Comparison of ENCODE assay signal across 19 cellular contexts in genomic region chr1:223780926-223781325, GRCh38.
A peak's percentile ranks its signal among the peaks of the same experiment; 100 is the strongest.
DNase-seq lines count a peak whose midpoint lies in the region; ATAC-seq, FAIRE-seq and TF ChIP-seq lines count a peak whose summit lies in the region.
"Had no signal": no experiment of that assay in that cellular context is flagged by ENCODE, and none has a peak within 500 bp of the region (broad histone marks: within the 10 kb centered on the region; RNA-seq: fewer than 3 reads in every experiment).

No MANE protein-coding gene starts in this region.

- no peaks in the 10 kb centered on the region for H3K27me3 ChIP-seq in HepG2 (ENCODE audit: control insufficient read depth in 1 of 2, insufficient read depth in 2 of 2, low read length in 2 of 2)
- H3K27me3 ChIP-seq in right lobe of liver = no peaks in the 10 kb centered on the region
- H3K27me3 ChIP-seq in astrocyte (ENCODE audit: insufficient read depth, low read length) = no peaks in the 10 kb centered on the region
- H3K27me3 ChIP-seq in mesenchymal stem cell (ENCODE audit: control insufficient read depth in 1 of 2, insufficient read depth in 1 of 2, low read length in 2 of 2) = no peaks in the 10 kb centered on the region
- H3K27me3 ChIP-seq in gastroesophageal sphincter = no peaks in the 10 kb centered on the region
- H3K27me3 ChIP-seq: colonic mucosa, stomach had no signal

- no peak overlapping the region for H3K4me3 Mint-ChIP-seq in astrocyte (ENCODE audit: unreplicated experiment)
- H3K4me3 Mint-ChIP-seq in naive thymus-derived CD8-positive, alpha-beta T cell = no peak overlapping the region

- H2BK12ac ChIP-seq in mesenchymal stem cell (ENCODE audit: low read length in 2 of 2) = no peak overlapping the region

- 67% methylated on average over 6 of the region's 6 CpGs for WGBS in HepG2 (ENCODE audit: low lambda C conversion rate)
- WGBS in right lobe of liver (ENCODE audit: insufficient coverage, low coverage, low lambda C conversion rate, missing lambda C conversion rate) = 72% methylated on average over 4 of the region's 6 CpGs
- 96% methylated on average over 6 of the region's 6 CpGs for WGBS in mesenchymal stem cell
- 85 to 88% methylated on average over 4 to 6 of the region's 6 CpGs for WGBS in gastroesophageal sphincter (ENCODE audit: low coverage in 1 of 2), 2 donors

- DNase-seq in HepG2 (ENCODE audit: low spot score) (no peak), right lobe of liver (no peak), astrocyte (ENCODE audit: low read depth) (no peak), mesenchymal stem cell (no peak), superior temporal gyrus (ENCODE audit: extremely low spot score) (peak; percentile 62), NCI-H1048 (lab: John Stamatoyannopoulos, UW) (no peak)
- no peak for DNase-seq in naive thymus-derived CD8-positive, alpha-beta T cell
- DNase-seq: activated CD4-positive, alpha-beta T cell treated with anti-CD3 and anti-CD28 coated beads, Interleukin-2, amount 50 U/mL, for 48 hours; foreskin fibroblast; KG1; mesendoderm; NCI-H1092 treated with DMSO at 0.1 percent for 48 hours; NCI-H2107; NCI-H524; stomach had no signal

- no peak overlapping the region for H3K27ac Mint-ChIP-seq in astrocyte (ENCODE audit: unreplicated experiment)
- H3K27ac Mint-ChIP-seq in naive thymus-derived CD8-positive, alpha-beta T cell = peak overlapping the region in 5 of 10 donors; percentile 4 to 71 (median 21)
- H3K27ac Mint-ChIP-seq: activated T-helper 2 cell treated with anti-CD3 and anti-CD28 coated beads, Interferon-gamma antibody, Interleukin-2, Interleukin-4, amounts not matched to agents 10 μg/mL and 5 μg/mL and 100 μg/mL, durations not matched to agents 14 hours and 24 hours and 36 hours had no signal

- BruUV-seq in HepG2 (replicated peaks; lab: Mats Ljungman, UMichigan) = no TSS peak

- H3K9ac ChIP-seq in HepG2 (ENCODE audit: insufficient read depth, low read depth, low read length) (no peak overlapping the region), astrocyte (ENCODE audit: low read length) (no peak overlapping the region), mesenchymal stem cell (ENCODE audit: low read length) (peak overlapping the region; percentile 50)

- POLR2A ChIA-PET in HepG2 (lab: Yijun Ruan, JAX) = no interaction called here
- POLR2A ChIA-PET in naive thymus-derived CD8-positive, alpha-beta T cell (lab: Charles Lee) = no interaction called here

- in situ Hi-C loops in HepG2 (cut with HindIII; ENCODE audit: extremely low pct_ligation_motif_present, low pct_unique_long_range_greater_than_20kb) = no loop called here

- no peak for TF ChIP-seq RAD21 in HepG2 (CRISPR knock-in tag; IDR thresholded peaks at IDR 0.05)

- no peak overlapping the region for H2BK15ac ChIP-seq in mesenchymal stem cell (ENCODE audit: low read depth, poor library complexity, severe bottlenecking)

- no peak overlapping the region for H2BK120ac ChIP-seq in mesenchymal stem cell (ENCODE audit: low read depth, low read length)

- H3K27ac ChIP-seq in HepG2 (ENCODE audit: extremely low read length, insufficient read depth, low read length) (no peak overlapping the region), right lobe of liver (no peak overlapping the region), astrocyte (ENCODE audit: low read depth, low read length) (peak overlapping the region; percentile 46), mesenchymal stem cell (ENCODE audit: low read length, poor library complexity, severe bottlenecking) (no peak overlapping the region), gastroesophageal sphincter (no peak overlapping the region)
- H3K27ac ChIP-seq: colonic mucosa, stomach had no signal

- no peak overlapping the region for H3K4ac ChIP-seq in mesenchymal stem cell (ENCODE audit: low read depth in 1 of 2, low read length in 2 of 2)

- H3K18ac ChIP-seq in mesenchymal stem cell (ENCODE audit: low read depth in 1 of 2, low read length in 2 of 2) = no peak overlapping the region

- TF ChIP-seq EP300 in HepG2 (IDR thresholded peaks at IDR 0.05; ENCODE audit: low read depth in 2 of 2, low read length in 2 of 2) = no peak
- TF ChIP-seq EP300 in HepG2 (CRISPR knock-in tag; IDR thresholded peaks at IDR 0.05; ENCODE audit: borderline replicate concordance) = no peak
- TF ChIP-seq EP300 in gastroesophageal sphincter (IDR thresholded peaks at IDR 0.05) = no peak

- H4K20me1 ChIP-seq in HepG2 (ENCODE audit: insufficient read depth, low read length) (no peaks in the 10 kb centered on the region), astrocyte (ENCODE audit: insufficient read depth, low read length) (no peaks in the 10 kb centered on the region)

- intact Hi-C loops in HepG2 (cut with micrococcal nuclease; ENCODE audit: unreplicated experiment) (no loop called here), right lobe of liver (cut with DNase I) (no loop called here)

- H3K4me2 ChIP-seq in HepG2 (ENCODE audit: low read depth, low read length) (no peak overlapping the region), astrocyte (ENCODE audit: low read length) (no peak overlapping the region), mesenchymal stem cell (ENCODE audit: low read length, poor library complexity, severe bottlenecking) (no peak overlapping the region)

- no peak overlapping the region for H2AK5ac ChIP-seq in mesenchymal stem cell (ENCODE audit: low read length, severe bottlenecking)

- H3K36me3 ChIP-seq in HepG2 (replicated peaks in 1 of 2; ENCODE audit: control insufficient read depth in 1 of 2, insufficient read depth in 2 of 2, low read length in 2 of 2) = peaks cover 2 to 44% of the 10 kb centered on the region in 2 experiments
- H3K36me3 ChIP-seq in right lobe of liver = peaks cover 0 to 61% (median 22%) of the 10 kb centered on the region in 4 donors
- peaks cover 36% of the 10 kb centered on the region for H3K36me3 ChIP-seq in astrocyte (ENCODE audit: insufficient read depth, low read length)
- H3K36me3 ChIP-seq in mesenchymal stem cell (ENCODE audit: control insufficient read depth in 1 of 2, insufficient read depth in 2 of 2, low read depth in 1 of 2, low read length in 2 of 2) = peaks cover 21 to 68% of the 10 kb centered on the region in 2 experiments
- peaks cover 0 to 73% of the 10 kb centered on the region in 2 donors for H3K36me3 ChIP-seq in gastroesophageal sphincter

- no peak for TF ChIP-seq CTCF in HepG2 (CRISPR knock-in tag; IDR thresholded peaks at IDR 0.05)
- TF ChIP-seq CTCF in right lobe of liver (IDR thresholded peaks at IDR 0.05) = no peak
- no peak for TF ChIP-seq CTCF in astrocyte (IDR thresholded peaks at IDR 0.05; ENCODE audit: insufficient read depth, low read depth, low read length)
- no peak for TF ChIP-seq CTCF in gastroesophageal sphincter (IDR thresholded peaks at IDR 0.05)

- no peaks in the 10 kb centered on the region for H3K9me3 ChIP-seq in HepG2 (ENCODE audit: low read length)
- no peaks in the 10 kb centered on the region for H3K9me3 ChIP-seq in right lobe of liver
- H3K9me3 ChIP-seq in astrocyte (ENCODE audit: insufficient read depth, low read depth, low read length) = no peaks in the 10 kb centered on the region
- H3K9me3 ChIP-seq in mesenchymal stem cell (ENCODE audit: control insufficient read depth, low read length) = no peaks in the 10 kb centered on the region
- H3K9me3 ChIP-seq in gastroesophageal sphincter = no peaks in the 10 kb centered on the region
- H3K9me3 ChIP-seq: colonic mucosa, stomach had no signal

- H3K36me3 Mint-ChIP-seq in astrocyte (ENCODE audit: low read depth, unreplicated experiment) = peaks cover 5% of the 10 kb centered on the region
- H3K36me3 Mint-ChIP-seq in naive thymus-derived CD8-positive, alpha-beta T cell = peaks cover 5 to 74% (median 5%) of the 10 kb centered on the region in 3 donors

- H3K4me1 ChIP-seq in HepG2 (ENCODE audit: insufficient read depth, low read length) = peaks cover 8% of the 10 kb centered on the region
- no peaks in the 10 kb centered on the region for H3K4me1 ChIP-seq in right lobe of liver
- peaks cover 7% of the 10 kb centered on the region for H3K4me1 ChIP-seq in astrocyte (ENCODE audit: insufficient read depth, low read length)
- H3K4me1 ChIP-seq in mesenchymal stem cell (ENCODE audit: control insufficient read depth, insufficient read depth, low read depth, low read length) = peaks cover 6% of the 10 kb centered on the region
- peaks cover 0 to 21% (median 8%) of the 10 kb centered on the region in 3 donors for H3K4me1 ChIP-seq in gastroesophageal sphincter
- H3K4me1 ChIP-seq: colonic mucosa had no signal

- ATAC-seq in HepG2 (no peak), right lobe of liver (no peak), gastroesophageal sphincter (no peak)
- ATAC-seq in naive thymus-derived CD8-positive, alpha-beta T cell = no peak
- ATAC-seq: Right ventricle myocardium inferior had no signal

- H2BK5ac ChIP-seq in mesenchymal stem cell (ENCODE audit: low read depth, low read length, poor library complexity, severe bottlenecking) = no peak overlapping the region

- CTCF ChIA-PET in HepG2 (lab: Yijun Ruan, JAX; ENCODE audit: low intra/inter-chr PET ratio, low total read pairs) = no interaction called here

- H2AFZ ChIP-seq in HepG2 (ENCODE audit: low read length) (no peak overlapping the region), astrocyte (ENCODE audit: low read depth, low read length) (no peak overlapping the region), mesenchymal stem cell (ENCODE audit: low read depth, low read length) (no peak overlapping the region)

- H3K23ac ChIP-seq in mesenchymal stem cell (ENCODE audit: low read length in 2 of 2) = no peak overlapping the region

- peaks cover 8% of the 10 kb centered on the region for H3K79me1 ChIP-seq in mesenchymal stem cell (replicated peaks; ENCODE audit: low read length, poor library complexity, severe bottlenecking)

- H3K4me3 ChIP-seq in HepG2 (replicated peaks in 1 of 3; ENCODE audit: insufficient read depth in 1 of 3, low read depth in 2 of 3, low read length in 3 of 3) = no peak overlapping the region
- no peak overlapping the region for H3K4me3 ChIP-seq in right lobe of liver
- H3K4me3 ChIP-seq in astrocyte (ENCODE audit: insufficient read depth, low read depth, low read length) = no peak overlapping the region
- no peak overlapping the region for H3K4me3 ChIP-seq in mesenchymal stem cell (ENCODE audit: insufficient read depth in 1 of 2, low read depth in 1 of 2, low read length in 2 of 2)
- no peak overlapping the region for H3K4me3 ChIP-seq in gastroesophageal sphincter
- H3K4me3 ChIP-seq: colonic mucosa, stomach had no signal

- no peak for TF ChIP-seq POLR2A in HepG2 (IDR thresholded peaks at IDR 0.05; ENCODE audit: insufficient read depth in 1 of 2, low read depth in 2 of 2, low read length in 2 of 2)
- no peak for TF ChIP-seq POLR2A in right lobe of liver (IDR thresholded peaks at IDR 0.05)
- no peak for TF ChIP-seq POLR2A in gastroesophageal sphincter (IDR thresholded peaks at IDR 0.05)

- H3K9me3 Mint-ChIP-seq in astrocyte (ENCODE audit: unreplicated experiment) = no peaks in the 10 kb centered on the region
- H3K9me3 Mint-ChIP-seq in naive thymus-derived CD8-positive, alpha-beta T cell = no peaks in the 10 kb centered on the region
- H3K9me3 Mint-ChIP-seq: activated T-helper 2 cell treated with anti-CD3 and anti-CD28 coated beads, Interferon-gamma antibody, Interleukin-2, Interleukin-4, amounts not matched to agents 10 μg/mL and 5 μg/mL and 100 μg/mL, durations not matched to agents 14 hours and 24 hours and 36 hours had no signal

- peaks cover 20% of the 10 kb centered on the region for H3K4me1 Mint-ChIP-seq in astrocyte (ENCODE audit: low read depth, unreplicated experiment)
- peaks cover 5 to 9% (median 8%) of the 10 kb centered on the region in 4 donors for H3K4me1 Mint-ChIP-seq in naive thymus-derived CD8-positive, alpha-beta T cell

- no peaks in the 10 kb centered on the region for H3K79me2 ChIP-seq in HepG2 (ENCODE audit: insufficient read depth, low read length)
- H3K79me2 ChIP-seq in astrocyte (ENCODE audit: insufficient read depth, low read length) = no peaks in the 10 kb centered on the region

- H3K27me3 Mint-ChIP-seq in astrocyte (ENCODE audit: low read depth, unreplicated experiment) = no peaks in the 10 kb centered on the region
- H3K27me3 Mint-ChIP-seq in naive thymus-derived CD8-positive, alpha-beta T cell = no peaks in the 10 kb centered on the region

- FAIRE-seq in HepG2 (lab: Jason Lieb, UNC) (no peak), astrocyte (lab: Jason Lieb, UNC) (no peak)

- no peak overlapping the region for H3K14ac ChIP-seq in mesenchymal stem cell (ENCODE audit: low read length in 2 of 2)

- H4K8ac ChIP-seq in mesenchymal stem cell (ENCODE audit: low read length) = no peak overlapping the region

- H4K91ac ChIP-seq in mesenchymal stem cell (ENCODE audit: low read length) = no peak overlapping the region
